ENCODE assay signal across 8 cellular contexts in the genomic region with DNA sequence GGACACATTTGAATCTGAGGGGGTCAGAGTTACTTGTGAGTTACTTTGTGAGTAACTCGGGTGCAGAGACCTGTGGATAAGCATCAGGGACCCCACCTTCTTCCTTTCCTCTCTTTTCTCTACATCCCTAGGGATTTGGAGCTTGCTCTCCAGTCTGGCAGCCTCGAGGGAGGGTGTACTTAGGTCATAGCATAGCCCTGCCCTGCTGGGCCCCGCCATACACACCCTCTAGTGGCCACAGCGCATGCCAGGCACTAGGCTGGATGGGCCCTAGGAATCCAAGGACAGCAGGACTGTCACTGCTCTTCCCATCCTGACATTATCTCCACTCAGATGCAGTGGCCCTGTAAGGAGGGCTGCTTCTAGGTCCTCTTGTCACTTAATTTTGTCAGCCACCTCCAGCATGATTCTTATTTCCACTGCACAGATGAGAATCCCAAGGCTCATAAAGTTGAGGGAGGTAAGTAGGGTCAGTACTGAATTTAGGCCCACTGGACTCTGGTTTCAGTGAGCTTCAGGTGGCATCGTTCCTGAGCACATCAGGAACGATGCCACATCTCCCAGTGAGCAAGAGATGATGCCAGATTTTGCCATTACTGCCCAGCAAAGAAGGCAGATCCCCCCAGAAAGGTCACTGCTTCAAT. TPM values are rescaled to one million over a fixed set of nuclear protein-coding genes. Genes with fewer than 3 reads are reported as not detected.
A peak's percentile ranks its signal among the peaks of the same experiment; 100 is the strongest.
DNase-seq lines count a peak whose midpoint lies in the region; ATAC-seq and TF ChIP-seq lines count a peak whose summit lies in the region.

No MANE protein-coding gene starts in this region.

- CTCF ChIA-PET in activated CD8-positive, alpha-beta T cell treated with anti-CD3 and anti-CD28 coated beads, Interleukin-2, amount 10 ng/mL, durations not matched to agents 7 days and 5 days (lab: Charles Lee) = interaction anchor here (0.7 to 1.9 kb wide), 5 partner anchors 12 to 153 kb away, joined by 3 to 6 read pairs (median 3); no protein-coding TSS in a partner anchor

- H3K36me3 Mint-ChIP-seq in activated CD8-positive, alpha-beta T cell treated with anti-CD3 and anti-CD28 coated beads, Interleukin-2, amount 10 ng/mL, durations not matched to agents 7 days and 5 days (ENCODE audit: low read depth) = no peaks in the 10 kb centered on the region
- no peaks in the 10 kb centered on the region for H3K36me3 Mint-ChIP-seq in activated T-helper 17 cell treated with anti-CD3 and anti-CD28 coated beads, Interleukin-2, amount 50 U/mL, for 72 hours (ENCODE audit: low read depth)

- DNase-seq in SIG-M5 treated with dmso at 0.1 percent for 504 hours (lab: John Stamatoyannopoulos, UW; ENCODE audit: unreplicated experiment) = peak; percentile 56
- DNase-seq in SIG-M5 (lab: John Stamatoyannopoulos, UW) = no peak
- peak; percentile 77 for DNase-seq in NB4 (ENCODE audit: low read depth)
- DNase-seq in activated CD8-positive, alpha-beta T cell treated with anti-CD3 and anti-CD28 coated beads, Interleukin-2, amount 10 ng/mL, durations not matched to agents 7 days and 5 days = peak; percentile 39
- peak; percentile 66 for DNase-seq in left ventricle myocardium inferior
- peak; percentile 46 for DNase-seq in stimulated activated CD8-positive, alpha-beta memory T cell treated with anti-CD3 and anti-CD28 coated beads, Interleukin-4, amount 100 ng/mL, for 48 hours

- H3K36me3 ChIP-seq in left ventricle myocardium inferior = no peaks in the 10 kb centered on the region

- TF ChIP-seq CTCF in NB4 (IDR thresholded peaks at IDR 0.05; ENCODE audit: low read depth, low read length) (peak; percentile 89), left ventricle myocardium inferior (IDR thresholded peaks at IDR 0.05; ENCODE audit: borderline replicate concordance) (peak; percentile 91)

- H3K4me1 ChIP-seq in left ventricle myocardium inferior = peaks cover 40% of the 10 kb centered on the region

- no peak overlapping the region for H3K27ac Mint-ChIP-seq in activated CD8-positive, alpha-beta T cell treated with anti-CD3 and anti-CD28 coated beads, Interleukin-2, amount 10 ng/mL, durations not matched to agents 7 days and 5 days
- H3K27ac Mint-ChIP-seq in activated T-helper 17 cell treated with anti-CD3 and anti-CD28 coated beads, Interleukin-2, amount 50 U/mL, for 72 hours = no peak overlapping the region

- H3K27me3 Mint-ChIP-seq in activated CD8-positive, alpha-beta T cell treated with anti-CD3 and anti-CD28 coated beads, Interleukin-2, amount 10 ng/mL, durations not matched to agents 7 days and 5 days (ENCODE audit: low read depth) = peaks cover 2% of the 10 kb centered on the region
- peaks cover 10% of the 10 kb centered on the region for H3K27me3 Mint-ChIP-seq in activated T-helper 17 cell treated with anti-CD3 and anti-CD28 coated beads, Interleukin-2, amount 50 U/mL, for 72 hours

- peaks cover 17% of the 10 kb centered on the region for H3K4me1 Mint-ChIP-seq in activated CD8-positive, alpha-beta T cell treated with anti-CD3 and anti-CD28 coated beads, Interleukin-2, amount 10 ng/mL, durations not matched to agents 7 days and 5 days (ENCODE audit: low read depth)
- no peaks in the 10 kb centered on the region for H3K4me1 Mint-ChIP-seq in activated T-helper 17 cell treated with anti-CD3 and anti-CD28 coated beads, Interleukin-2, amount 50 U/mL, for 72 hours

- H3K9me3 Mint-ChIP-seq in activated CD8-positive, alpha-beta T cell treated with anti-CD3 and anti-CD28 coated beads, Interleukin-2, amount 10 ng/mL, durations not matched to agents 7 days and 5 days (ENCODE audit: insufficient read depth) = no peaks in the 10 kb centered on the region
- no peaks in the 10 kb centered on the region for H3K9me3 Mint-ChIP-seq in activated T-helper 17 cell treated with anti-CD3 and anti-CD28 coated beads, Interleukin-2, amount 50 U/mL, for 72 hours

- peak overlapping the region; percentile 66 for H3K27ac ChIP-seq in left ventricle myocardium inferior (replicated peaks)

- no peaks in the 10 kb centered on the region for H3K27me3 ChIP-seq in left ventricle myocardium inferior (ENCODE audit: low read depth)

- H3K9me3 ChIP-seq in left ventricle myocardium inferior (replicated peaks) = no peaks in the 10 kb centered on the region

- no peak for TF ChIP-seq POLR2A in NB4 (IDR thresholded peaks at IDR 0.05; ENCODE audit: extremely low read depth, insufficient read length)

- no peak for ATAC-seq in activated CD8-positive, alpha-beta T cell treated with anti-CD3 and anti-CD28 coated beads, Interleukin-2, amount 10 ng/mL, durations not matched to agents 7 days and 5 days
- no peak for ATAC-seq in activated T-helper 17 cell treated with anti-CD3 and anti-CD28 coated beads, Interleukin-2, amount 50 U/mL, for 72 hours (replicated peaks)
- ATAC-seq in GM21529 (IDR thresholded peaks at IDR 0.05; ENCODE audit: unreplicated experiment) = no peak

- intact Hi-C loops in left ventricle myocardium inferior (cut with micrococcal nuclease) = loop anchor here (5.0 kb wide), 1 partner anchor 81 kb away; no protein-coding TSS in a partner anchor

- no peak overlapping the region for H3K4me3 ChIP-seq in NB4 (ENCODE audit: low read depth, low read length)
- H3K4me3 ChIP-seq in left ventricle myocardium inferior = no peak overlapping the region

- no peak overlapping the region for H3K4me3 Mint-ChIP-seq in activated CD8-positive, alpha-beta T cell treated with anti-CD3 and anti-CD28 coated beads, Interleukin-2, amount 10 ng/mL, durations not matched to agents 7 days and 5 days
- H3K4me3 Mint-ChIP-seq in activated T-helper 17 cell treated with anti-CD3 and anti-CD28 coated beads, Interleukin-2, amount 50 U/mL, for 72 hours = no peak overlapping the region

- POLR2A ChIA-PET in activated CD8-positive, alpha-beta T cell treated with anti-CD3 and anti-CD28 coated beads, Interleukin-2, amount 10 ng/mL, durations not matched to agents 7 days and 5 days (lab: Charles Lee) = no interaction called here

RNA-seq across cellular contexts. Expression of a gene that starts 3.6 kb away (rescaled TPM):
- 1 to 10 TPM in 1 of 2 experiments, under 1 TPM in 1; 0.97 to 1.2 TPM for total RNA-seq in activated CD8-positive, alpha-beta T cell treated with anti-CD3 and anti-CD28 coated beads, Interleukin-2, amount 10 ng/mL, durations not matched to agents 7 days and 5 days
- total RNA-seq in left ventricle myocardium inferior = 20.3 TPM
- under 1 TPM in 1 of 2 donors, not detected in 1; 0.19 TPM for total RNA-seq in activated T-helper 17 cell treated with anti-CD3 and anti-CD28 coated beads, Interleukin-2, amount 50 U/mL, for 72 hours
